Comparison of ENCODE assay signal across 9 cellular contexts in the genomic region with DNA sequence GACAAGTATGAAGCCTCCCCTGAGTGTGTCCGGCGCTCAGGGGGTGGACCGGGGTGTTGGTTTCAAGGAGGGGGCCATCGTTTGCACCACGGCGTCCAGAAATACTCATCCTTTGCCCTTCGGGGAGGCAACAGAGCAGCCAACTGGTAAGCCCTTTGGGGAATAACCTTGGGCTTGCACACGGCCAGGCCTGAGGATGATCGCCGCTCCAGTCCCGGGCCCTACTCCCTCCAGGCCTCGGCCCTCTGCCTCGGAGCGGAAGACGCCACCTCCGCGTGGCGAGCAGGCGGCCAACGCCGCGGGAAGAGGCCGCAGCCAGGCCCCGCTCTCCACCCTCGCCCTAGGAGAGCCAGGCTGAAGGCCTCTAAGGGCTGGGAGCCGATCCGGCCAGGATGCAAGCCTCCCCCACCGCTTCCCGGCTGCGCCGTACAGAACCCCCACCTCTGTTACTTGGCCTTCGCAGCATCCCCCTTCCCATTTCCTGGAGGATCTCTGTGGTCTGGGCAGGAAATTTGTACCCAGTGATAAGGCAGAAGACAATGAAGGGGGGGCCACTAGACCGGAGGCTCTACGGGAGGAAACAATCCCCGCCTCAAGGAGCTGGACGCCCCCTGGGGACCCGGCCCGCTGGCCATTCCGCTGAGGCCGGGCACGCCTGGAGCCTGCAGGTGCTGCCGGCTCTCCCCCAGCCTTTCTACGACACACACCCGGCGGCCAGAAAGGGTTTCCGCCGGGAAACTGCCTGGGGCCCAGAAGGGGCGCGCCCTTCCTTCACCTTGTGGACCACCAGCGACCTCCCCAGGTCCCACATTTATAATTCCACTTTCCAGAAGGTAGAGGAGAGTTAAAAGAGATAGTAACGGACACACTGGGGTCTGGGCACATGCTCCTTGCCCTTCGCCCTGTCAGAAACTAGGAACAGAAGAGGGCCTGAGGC. TPM values are rescaled to one million over a fixed set of nuclear protein-coding genes. Genes with fewer than 3 reads are reported as not detected.
A peak's percentile ranks its signal among the peaks of the same experiment; 100 is the strongest.
DNase-seq lines count a peak whose midpoint lies in the region; ATAC-seq and TF ChIP-seq lines count a peak whose summit lies in the region.
"Had no signal": no experiment of that assay in that cellular context is flagged by ENCODE, and none has a peak within 500 bp of the region (broad histone marks: within the 10 kb centered on the region; RNA-seq: fewer than 3 reads in every experiment).

No MANE protein-coding gene starts in this region.

- H3K36me3 ChIP-seq in PC-3 (ENCODE audit: low read depth, low read length), result no peaks in the 10 kb centered on the region; the same call in 1 of the 2 replicates

- H3K79me2 ChIP-seq in PC-3 (ENCODE audit: low read length), result no peaks in the 10 kb centered on the region

- no peaks in the 10 kb centered on the region for H3K36me3 Mint-ChIP-seq in activated naive CD8-positive, alpha-beta T cell treated with anti-CD3 and anti-CD28 coated beads, Interleukin-2, amount 50 U/mL, for 24 hours (ENCODE audit: low read depth)
- H3K36me3 Mint-ChIP-seq in stimulated activated naive B cell treated with anti-CD40 and anti-IgM and Interleukin-4, amounts not matched to agents 10 μg/mL and 1 μg/mL and 100 μg/mL, for 72 hours, result peaks cover 0 to 1% of the 10 kb centered on the region in 2 donors

- no peak for ATAC-seq in activated naive CD8-positive, alpha-beta T cell treated with anti-CD3 and anti-CD28 coated beads, Interleukin-2, amount 50 U/mL, for 24 hours
- ATAC-seq in stimulated activated naive B cell treated with anti-CD40 and anti-IgM and Interleukin-4, amounts not matched to agents 10 μg/mL and 1 μg/mL and 100 μg/mL, for 72 hours (replicated peaks), result no peak
- ATAC-seq in GM19463 (IDR thresholded peaks at IDR 0.05; ENCODE audit: unreplicated experiment) (no peak), PC-3 (no peak)

- H3F3A ChIP-seq in PC-3 (ENCODE audit: low read length, unreplicated experiment), result peaks cover 13% of the 10 kb centered on the region

- CTCF ChIA-PET in PC-3 (lab: Charles Lee), result no interaction called here

- H3K4me3 ChIP-seq in iPS-18c (ENCODE audit: insufficient read depth, low read depth, low read length) (peak overlapping the region; percentile 49), PC-3 (ENCODE audit: low read length) (no peak overlapping the region)
- H3K4me3 ChIP-seq: PC-9 had no signal

- H3K4me1 ChIP-seq in PC-3 (ENCODE audit: insufficient read depth, low read length), result peaks cover 30% of the 10 kb centered on the region

- H3K27me3 ChIP-seq in PC-3 (ENCODE audit: low read length), result no peaks in the 10 kb centered on the region

- no peak overlapping the region for H2AFZ ChIP-seq in PC-3 (ENCODE audit: low read length)
- H2AFZ ChIP-seq: PC-9 had no signal

- H3K4me3 Mint-ChIP-seq in activated naive CD8-positive, alpha-beta T cell treated with anti-CD3 and anti-CD28 coated beads, Interleukin-2, amount 50 U/mL, for 24 hours, result peak overlapping the region; percentile 26
- H3K4me3 Mint-ChIP-seq in stimulated activated naive B cell treated with anti-CD40 and anti-IgM and Interleukin-4, amounts not matched to agents 10 μg/mL and 1 μg/mL and 100 μg/mL, for 72 hours, result peak overlapping the region; percentile 84 to 85

- H3K9me3 ChIP-seq in iPS-18c (ENCODE audit: control insufficient read depth, insufficient read depth, low read length) (no peaks in the 10 kb centered on the region), PC-3 (ENCODE audit: low read length) (no peaks in the 10 kb centered on the region)

- H3K27ac ChIP-seq in PC-3 (ENCODE audit: low read length), result no peak overlapping the region
- H3K27ac ChIP-seq: PC-9 had no signal

- peaks cover 27% of the 10 kb centered on the region for H3K4me1 Mint-ChIP-seq in activated naive CD8-positive, alpha-beta T cell treated with anti-CD3 and anti-CD28 coated beads, Interleukin-2, amount 50 U/mL, for 24 hours
- H3K4me1 Mint-ChIP-seq in stimulated activated naive B cell treated with anti-CD40 and anti-IgM and Interleukin-4, amounts not matched to agents 10 μg/mL and 1 μg/mL and 100 μg/mL, for 72 hours, result peaks cover 31 to 53% of the 10 kb centered on the region in 2 donors

- no peak overlapping the region for H3K4me2 ChIP-seq in PC-3 (ENCODE audit: low read length)
- H3K4me2 ChIP-seq: PC-9 had no signal

- H3K9ac ChIP-seq in PC-3 (ENCODE audit: low read length), result no peak overlapping the region

- POLR2A ChIA-PET in PC-3 (lab: Charles Lee; ENCODE audit: unreplicated experiment), result interaction anchor here (0.5 kb wide), 1 partner anchor 76 kb away, joined by 5 read pairs; no protein-coding TSS in a partner anchor

- intact Hi-C loops in PC-3 (cut with micrococcal nuclease), result no loop called here

- no peaks in the 10 kb centered on the region for H3K9me2 ChIP-seq in PC-3 (replicated peaks; ENCODE audit: low read length)

- H3K27ac Mint-ChIP-seq in activated naive CD8-positive, alpha-beta T cell treated with anti-CD3 and anti-CD28 coated beads, Interleukin-2, amount 50 U/mL, for 24 hours, result no peak overlapping the region
- H3K27ac Mint-ChIP-seq in stimulated activated naive B cell treated with anti-CD40 and anti-IgM and Interleukin-4, amounts not matched to agents 10 μg/mL and 1 μg/mL and 100 μg/mL, for 72 hours, result peak overlapping the region; percentile 84

- no peaks in the 10 kb centered on the region for H3K9me3 Mint-ChIP-seq in activated naive CD8-positive, alpha-beta T cell treated with anti-CD3 and anti-CD28 coated beads, Interleukin-2, amount 50 U/mL, for 24 hours
- no peaks in the 10 kb centered on the region for H3K9me3 Mint-ChIP-seq in stimulated activated naive B cell treated with anti-CD40 and anti-IgM and Interleukin-4, amounts not matched to agents 10 μg/mL and 1 μg/mL and 100 μg/mL, for 72 hours

- H3K27me3 Mint-ChIP-seq in activated naive CD8-positive, alpha-beta T cell treated with anti-CD3 and anti-CD28 coated beads, Interleukin-2, amount 50 U/mL, for 24 hours, result peaks cover 48% of the 10 kb centered on the region
- H3K27me3 Mint-ChIP-seq in stimulated activated naive B cell treated with anti-CD40 and anti-IgM and Interleukin-4, amounts not matched to agents 10 μg/mL and 1 μg/mL and 100 μg/mL, for 72 hours, result no peaks in the 10 kb centered on the region

- TF ChIP-seq CTCF in GM20000 (IDR thresholded peaks at IDR 0.05; ENCODE audit: extremely low read depth, missing control alignments) (no peak), PC-3 (conservative IDR thresholded peaks at IDR 0.05; ENCODE audit: low read depth, low read length) (no peak)

- no peaks in the 10 kb centered on the region; the same call in 1 of the 2 replicates for H4K20me1 ChIP-seq in PC-3 (ENCODE audit: low read length)

- BruUV-seq in PC-3 (replicated peaks; lab: Mats Ljungman, UMichigan), result no TSS peak

- DNase-seq in GM20000 (ENCODE audit: low spot score) (peak; percentile 60), PC-3 (no peak), NCI-H748 (lab: John Stamatoyannopoulos, UW; ENCODE audit: unreplicated experiment) (no peak)
- DNase-seq in activated naive CD8-positive, alpha-beta T cell treated with anti-CD3 and anti-CD28 coated beads, Interleukin-2, amount 50 U/mL, for 24 hours, result no peak
- DNase-seq in stimulated activated naive B cell treated with anti-CD40 and anti-IgM and Interleukin-4, amounts not matched to agents 10 μg/mL and 1 μg/mL and 100 μg/mL, for 72 hours, result no peak
- no peak for DNase-seq in activated CD8-positive, alpha-beta memory T cell treated with anti-CD3 and anti-CD28 coated beads for 24 hours
- DNase-seq: PC-9 had no signal

RNA-seq across cellular contexts. Expression of a gene that starts 2.6 kb away (rescaled TPM):
- 10.4 and 10.8 TPM in 2 replicates for total RNA-seq in PC-3 (2014; rRNA removed)

RNA-seq across cellular contexts. Expression of a gene that starts 7.5 kb away (rescaled TPM):
- not detected in 2 replicates for total RNA-seq in PC-3 (2014; rRNA removed)

RNA-seq across cellular contexts. Expression of a gene that starts 19.8 kb away (rescaled TPM):
- 15.5 and 20.3 TPM in 2 replicates for total RNA-seq in PC-3 (2014; rRNA removed)

RNA-seq across cellular contexts. Expression of a gene that starts 40.7 kb away (rescaled TPM):
- total RNA-seq in PC-3 (2014; rRNA removed), result 29.5 and 32.6 TPM in 2 replicates
